In the genomic region with DNA sequence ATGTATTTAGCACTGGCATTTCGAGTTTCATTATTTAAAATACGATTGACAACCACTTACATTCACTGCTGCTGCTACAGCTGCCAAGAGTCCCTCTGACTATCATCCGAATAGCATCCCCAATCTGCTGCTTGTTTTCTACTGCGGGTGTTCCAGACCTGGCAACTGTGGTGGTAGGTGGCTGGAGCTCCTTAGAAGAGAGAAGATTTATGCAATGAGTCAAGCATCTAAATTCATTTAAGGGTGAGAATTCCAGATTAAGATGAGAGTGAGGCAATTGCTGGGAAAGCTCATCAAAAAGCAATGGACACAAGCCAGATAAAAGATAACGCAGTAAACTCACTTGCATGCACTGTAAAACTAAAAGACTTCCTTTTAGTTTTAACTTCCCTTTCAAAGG, we compare ENCODE assay signal across 1 cellular context.
TF ChIP-seq lines count a peak whose summit lies in the region.

No MANE protein-coding gene starts in this region.

TF ChIP-seq in A549, 52 proteins besides CTCF, POLR2A, EP300 and RAD21 (continued from another document):
- TF ChIP-seq REST (IDR thresholded peaks at IDR 0.05) (no peak), SMC3 (IDR thresholded peaks at IDR 0.05) (no peak)
TF ChIP-seq in A549: peak in this region for 0.
